ENCODE assay signal across 12 cellular contexts in the genomic region with DNA sequence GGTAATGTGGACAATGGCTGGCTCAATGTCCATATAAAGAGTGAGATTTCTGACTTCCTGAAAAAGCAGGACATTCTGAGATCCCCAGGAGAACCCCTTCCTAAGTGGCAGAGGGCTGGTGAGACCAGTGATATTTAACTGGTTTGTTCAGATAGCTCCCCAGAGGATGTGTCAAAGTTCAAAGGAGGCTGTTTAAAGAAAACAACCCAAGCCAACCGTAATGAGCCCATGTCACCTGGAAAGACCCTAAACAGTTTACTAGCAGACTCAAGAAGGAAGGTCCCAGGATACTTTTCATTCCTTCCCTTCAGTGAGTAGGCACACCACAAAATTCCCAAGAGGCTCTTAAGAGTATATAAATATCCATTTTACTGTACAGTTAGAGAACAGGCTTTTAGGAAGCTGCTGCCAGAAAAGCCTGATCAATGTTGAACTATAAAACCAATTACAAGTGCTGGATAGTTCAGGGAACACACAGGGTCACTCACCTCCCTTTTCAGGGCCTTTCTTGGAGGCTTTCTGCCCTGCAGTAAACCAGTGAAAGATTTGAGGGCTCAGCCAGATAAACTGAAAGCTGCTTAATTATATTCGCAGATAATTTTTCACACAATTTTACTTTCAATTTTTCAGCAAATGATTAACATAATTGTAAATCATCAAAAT.
"Had no signal": no experiment of that assay in that cellular context is flagged by ENCODE, and none has a peak within 500 bp of the region (broad histone marks: within the 10 kb centered on the region; RNA-seq: fewer than 3 reads in every experiment).

No MANE protein-coding gene starts in this region.

- H3K4me1 Mint-ChIP-seq: activated CD4-positive, alpha-beta T cell treated with anti-CD3 and anti-CD28 coated beads for 36 hours; T-cell had no signal

- H3K4me3 ChIP-seq: ascending aorta, cardiac muscle cell, colonic mucosa had no signal

- H3K9me3 ChIP-seq: ascending aorta, colonic mucosa had no signal

- H3K36me3 ChIP-seq: ascending aorta, cardiac muscle cell, colonic mucosa had no signal

- H3K4me1 ChIP-seq: ascending aorta, colonic mucosa, foreskin keratinocyte had no signal

- H3K36me3 Mint-ChIP-seq: T-cell had no signal

- H3K27ac Mint-ChIP-seq: activated CD4-positive, alpha-beta T cell treated with anti-CD3 and anti-CD28 coated beads for 36 hours; activated CD8-positive, alpha-beta T cell treated with anti-CD3 and anti-CD28 coated beads for 36 hours; stimulated activated naive CD8-positive, alpha-beta T cell treated with anti-CD3 and anti-CD28 coated beads, Interleukin-15, Interleukin-2, amounts not matched to agents 100 ng/mL and 50 ng/mL, for 24 hours; T-cell had no signal

- H3K27me3 Mint-ChIP-seq: activated CD4-positive, alpha-beta T cell treated with anti-CD3 and anti-CD28 coated beads for 36 hours; activated CD8-positive, alpha-beta T cell treated with anti-CD3 and anti-CD28 coated beads for 36 hours; stimulated activated naive CD8-positive, alpha-beta T cell treated with anti-CD3 and anti-CD28 coated beads, Interleukin-15, Interleukin-2, amounts not matched to agents 100 ng/mL and 50 ng/mL, for 24 hours; T-cell had no signal

- H3K4me3 Mint-ChIP-seq: activated CD4-positive, alpha-beta T cell treated with anti-CD3 and anti-CD28 coated beads for 36 hours; activated CD8-positive, alpha-beta T cell treated with anti-CD3 and anti-CD28 coated beads for 36 hours; stimulated activated naive CD8-positive, alpha-beta T cell treated with anti-CD3 and anti-CD28 coated beads, Interleukin-15, Interleukin-2, amounts not matched to agents 100 ng/mL and 50 ng/mL, for 24 hours; T-cell had no signal

- H3K27ac ChIP-seq: ascending aorta, cardiac muscle cell, colonic mucosa, foreskin keratinocyte, VCaP had no signal

- DNase-seq: activated CD4-positive, alpha-beta T cell treated with anti-CD3 and anti-CD28 coated beads for 36 hours; activated CD8-positive, alpha-beta memory T cell treated with anti-CD3 and anti-CD28 coated beads, Interleukin-2, amount 50 U/mL, for 4 hours; activated CD8-positive, alpha-beta T cell treated with anti-CD3 and anti-CD28 coated beads for 36 hours; colonic mucosa; effector CD4-positive, alpha-beta T cell; foreskin keratinocyte; stimulated activated CD4-positive, alpha-beta T cell treated with anti-CD3 and anti-CD28 coated beads, Interleukin-2, amount 100 ng/mL, for 24 hours; T-cell had no signal

- H3K27me3 ChIP-seq: ascending aorta, cardiac muscle cell, colonic mucosa, foreskin keratinocyte had no signal

- ATAC-seq: activated CD4-positive, alpha-beta T cell treated with anti-CD3 and anti-CD28 coated beads for 36 hours; activated CD8-positive, alpha-beta T cell treated with anti-CD3 and anti-CD28 coated beads for 36 hours; foreskin keratinocyte; T-cell had no signal
